1 cellular context compared by ENCODE assay signal in the genomic region with DNA sequence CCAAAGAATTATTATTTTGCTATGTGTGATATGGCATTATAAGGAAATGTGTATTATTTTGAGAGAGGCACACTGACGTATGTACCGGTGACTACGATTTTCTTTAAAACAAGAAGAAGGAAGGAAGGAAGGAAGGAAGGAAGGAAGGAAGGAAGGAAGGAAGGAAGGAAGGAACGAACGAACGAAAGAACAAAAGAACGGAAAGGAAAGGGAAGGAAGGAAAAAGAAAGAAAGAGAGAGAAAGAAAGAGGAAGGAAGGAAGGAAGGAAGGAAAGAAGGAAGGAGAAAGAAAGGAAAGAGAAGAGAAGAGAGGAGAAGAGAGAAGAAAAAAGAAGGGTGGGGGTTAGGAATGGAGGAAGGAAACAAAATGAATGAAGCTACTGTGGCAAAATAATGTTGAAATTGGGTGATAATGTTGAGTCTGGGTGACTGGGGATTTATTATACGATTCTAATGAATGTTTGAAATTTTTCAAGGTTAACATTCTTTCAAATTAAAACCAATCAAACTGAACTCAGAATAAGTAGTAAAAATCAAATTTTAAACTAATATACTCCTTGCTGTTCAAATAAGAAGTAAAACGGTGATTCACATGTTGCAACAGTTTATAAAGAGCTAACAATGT.
TF ChIP-seq lines count a peak whose summit lies in the region.

No MANE protein-coding gene starts in this region.

TF ChIP-seq in HepG2, 621 proteins besides CTCF, POLR2A, EP300 and RAD21 (continued from another document):
- TF ChIP-seq, protein P1, sequence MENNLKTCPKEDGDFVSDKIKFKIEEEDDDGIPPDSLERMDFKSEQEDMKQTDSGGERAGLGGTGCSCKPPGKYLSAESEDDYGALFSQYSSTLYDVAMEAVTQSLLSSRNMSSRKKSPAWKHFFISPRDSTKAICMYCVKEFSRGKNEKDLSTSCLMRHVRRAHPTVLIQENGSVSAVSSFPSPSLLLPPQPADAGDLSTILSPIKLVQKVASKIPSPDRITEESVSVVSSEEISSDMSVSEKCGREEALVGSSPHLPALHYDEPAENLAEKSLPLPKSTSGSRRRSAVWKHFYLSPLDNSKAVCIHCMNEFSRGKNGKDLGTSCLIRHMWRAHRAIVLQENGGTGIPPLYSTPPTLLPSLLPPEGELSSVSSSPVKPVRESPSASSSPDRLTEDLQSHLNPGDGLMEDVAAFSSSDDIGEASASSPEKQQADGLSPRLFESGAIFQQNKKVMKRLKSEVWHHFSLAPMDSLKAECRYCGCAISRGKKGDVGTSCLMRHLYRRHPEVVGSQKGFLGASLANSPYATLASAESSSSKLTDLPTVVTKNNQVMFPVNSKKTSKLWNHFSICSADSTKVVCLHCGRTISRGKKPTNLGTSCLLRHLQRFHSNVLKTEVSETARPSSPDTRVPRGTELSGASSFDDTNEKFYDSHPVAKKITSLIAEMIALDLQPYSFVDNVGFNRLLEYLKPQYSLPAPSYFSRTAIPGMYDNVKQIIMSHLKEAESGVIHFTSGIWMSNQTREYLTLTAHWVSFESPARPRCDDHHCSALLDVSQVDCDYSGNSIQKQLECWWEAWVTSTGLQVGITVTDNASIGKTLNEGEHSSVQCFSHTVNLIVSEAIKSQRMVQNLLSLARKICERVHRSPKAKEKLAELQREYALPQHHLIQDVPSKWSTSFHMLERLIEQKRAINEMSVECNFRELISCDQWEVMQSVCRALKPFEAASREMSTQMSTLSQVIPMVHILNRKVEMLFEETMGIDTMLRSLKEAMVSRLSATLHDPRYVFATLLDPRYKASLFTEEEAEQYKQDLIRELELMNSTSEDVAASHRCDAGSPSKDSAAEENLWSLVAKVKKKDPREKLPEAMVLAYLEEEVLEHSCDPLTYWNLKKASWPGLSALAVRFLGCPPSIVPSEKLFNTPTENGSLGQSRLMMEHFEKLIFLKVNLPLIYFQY (CRISPR knock-in tag; IDR thresholded peaks at IDR 0.05; ENCODE audit: borderline replicate concordance): no peak
- TF ChIP-seq KDM5B (CRISPR knock-in tag; IDR thresholded peaks at IDR 0.05; ENCODE audit: borderline replicate concordance) (no peak), LCORL (IDR thresholded peaks at IDR 0.05) (no peak), LCORL (CRISPR knock-in tag; IDR thresholded peaks at IDR 0.05) (no peak), HDAC6 (IDR thresholded peaks at IDR 0.05; ENCODE audit: low read depth, low read length) (no peak), ZNF138 (CRISPR knock-in tag; IDR thresholded peaks at IDR 0.05; ENCODE audit: low read depth) (no peak), HNRNPLL (IDR thresholded peaks at IDR 0.05; ENCODE audit: low read depth, low read length, poor library complexity, severe bottlenecking) (no peak)
